ENCODE assay signal across 2 cellular contexts in genomic region chr15:39301589-39301999, GRCh38.
TF ChIP-seq lines count a peak whose summit lies in the region.

No MANE protein-coding gene starts in this region.

TF ChIP-seq in liver, 16 proteins besides CTCF, POLR2A, EP300 and RAD21 (continued from another document):
- TF ChIP-seq ZBTB33 (IDR thresholded peaks at IDR 0.05) (peak; percentile 25), EGR1 (IDR thresholded peaks at IDR 0.05; ENCODE audit: low read depth in 2 of 2) (peak in 1 of 2 donors; percentile 29), RXRA (IDR thresholded peaks at IDR 0.05) (peak in 1 of 2 donors; percentile 61), NR2F2 (IDR thresholded peaks at IDR 0.05) (peak; percentile 78), YY1 (IDR thresholded peaks at IDR 0.05) (peak; percentile 47), HNF4G (IDR thresholded peaks at IDR 0.05) (no peak), REST (IDR thresholded peaks at IDR 0.05) (no peak), TAF1 (conservative IDR thresholded peaks at IDR 0.05) (no peak), HNF4A (conservative IDR thresholded peaks at IDR 0.05) (peak in 1 of 2 donors; percentile 47), ATF3 (IDR thresholded peaks at IDR 0.05) (no peak), SP1 (IDR thresholded peaks at IDR 0.05) (no peak), FOXA1 (IDR thresholded peaks at IDR 0.05) (no peak), JUND (IDR thresholded peaks at IDR 0.05) (peak in 1 of 2 donors; percentile 69), GABPA (IDR thresholded peaks at IDR 0.05 in 1 of 2, conservative IDR thresholded peaks at IDR 0.05 in 1 of 2) (no peak), MAX (IDR thresholded peaks at IDR 0.05) (peak; percentile 22)

TF ChIP-seq in HepG2, 621 proteins besides CTCF, POLR2A, EP300 and RAD21 (continued from another document):
- TF ChIP-seq HMGXB3 (CRISPR knock-in tag; IDR thresholded peaks at IDR 0.05; ENCODE audit: borderline replicate concordance) (no peak), ZNF337 (CRISPR knock-in tag; IDR thresholded peaks at IDR 0.05; ENCODE audit: borderline replicate concordance, low read depth) (no peak), BRD4 (CRISPR knock-in tag; IDR thresholded peaks at IDR 0.05) (no peak), NR2F2 (IDR thresholded peaks at IDR 0.05; ENCODE audit: borderline replicate concordance, low read depth) (no peak), IKZF4 (CRISPR knock-in tag; IDR thresholded peaks at IDR 0.05; ENCODE audit: borderline replicate concordance, low read depth, not compliant biosample characterization) (no peak), ZNF737 (CRISPR knock-in tag; IDR thresholded peaks at IDR 0.05; ENCODE audit: borderline replicate concordance) (no peak), KLF12 (CRISPR knock-in tag; IDR thresholded peaks at IDR 0.05; ENCODE audit: borderline replicate concordance) (no peak), ZNF7 (CRISPR knock-in tag; IDR thresholded peaks at IDR 0.05) (no peak), CHCHD3 (CRISPR knock-in tag; IDR thresholded peaks at IDR 0.05) (no peak)
